Comparison of ENCODE assay signal across 8 cellular contexts in genomic region chr3:184568918-184569829, GRCh38. TPM values are rescaled to one million over a fixed set of nuclear protein-coding genes. Genes with fewer than 3 reads are reported as not detected.
DNase-seq lines count a peak whose midpoint lies in the region; ATAC-seq and TF ChIP-seq lines count a peak whose summit lies in the region.

No MANE protein-coding gene starts in this region.

- TF ChIP-seq CTCF in AG10803 (conservative IDR thresholded peaks at IDR 0.05; ENCODE audit: low read length) (no peak), HFFc6 (IDR thresholded peaks at IDR 0.05) (no peak), epithelial cell of esophagus (IDR thresholded peaks at IDR 0.05; ENCODE audit: insufficient read depth, low read depth, low read length, missing control alignments) (no peak)

- peaks cover 31% of the 10 kb centered on the region for H3K4me1 ChIP-seq in mesenchymal stem cell (ENCODE audit: control insufficient read depth, insufficient read depth, low read depth, low read length)

- DNase-seq in AG10803 (ENCODE audit: low read depth) = peak; percentile 99
- DNase-seq in HFFc6 = peak; percentile 97
- DNase-seq in UCSD-AML1 (lab: John Stamatoyannopoulos, UW; ENCODE audit: unreplicated experiment) = peak; percentile 40
- peak; percentile 72 for DNase-seq in epithelial cell of esophagus (ENCODE audit: low read depth)
- peak; percentile 87 for DNase-seq in mesenchymal stem cell
- DNase-seq in stromal cell of bone marrow (ENCODE audit: low read depth) = peak; percentile 98

- H3K9ac ChIP-seq in mesenchymal stem cell (ENCODE audit: low read length) = peak overlapping the region; percentile 82

- peak overlapping the region; percentile 95 for H4K8ac ChIP-seq in mesenchymal stem cell (ENCODE audit: low read length)

- peak overlapping the region; percentile 95 for H2BK15ac ChIP-seq in mesenchymal stem cell (ENCODE audit: low read depth, poor library complexity, severe bottlenecking)

- no peak overlapping the region for H2BK5ac ChIP-seq in mesenchymal stem cell (ENCODE audit: low read depth, low read length, poor library complexity, severe bottlenecking)

- peak overlapping the region; percentile 14 for H2AFZ ChIP-seq in mesenchymal stem cell (ENCODE audit: low read depth, low read length)

- H3K27me3 Mint-ChIP-seq in HFFc6 (ENCODE audit: insufficient read depth) = no peaks in the 10 kb centered on the region

- H3K36me3 Mint-ChIP-seq in HFFc6 (ENCODE audit: low read depth) = no peaks in the 10 kb centered on the region

- H3K4ac ChIP-seq in mesenchymal stem cell (ENCODE audit: low read depth in 1 of 2, low read length in 2 of 2) = peak overlapping the region; percentile 92

- H3K27ac ChIP-seq in mesenchymal stem cell (ENCODE audit: low read length, poor library complexity, severe bottlenecking) = no peak overlapping the region

- peak overlapping the region; percentile 76 for H3K27ac Mint-ChIP-seq in HFFc6

- 4% methylated on average over 43 of the region's 68 CpGs for WGBS in mesenchymal stem cell

- peaks cover 0 to 2% of the 10 kb centered on the region in 2 experiments for H3K36me3 ChIP-seq in mesenchymal stem cell (ENCODE audit: control insufficient read depth in 1 of 2, insufficient read depth in 2 of 2, low read depth in 1 of 2, low read length in 2 of 2)

- H3K23ac ChIP-seq in mesenchymal stem cell (ENCODE audit: low read length in 2 of 2) = peak overlapping the region; percentile 91 to 94

- H3K4me1 Mint-ChIP-seq in HFFc6 (ENCODE audit: low read depth) = peaks cover 51% of the 10 kb centered on the region

- peak overlapping the region; percentile 96 for H4K91ac ChIP-seq in mesenchymal stem cell (ENCODE audit: low read length)

- H3K9me3 ChIP-seq in mesenchymal stem cell (ENCODE audit: control insufficient read depth, low read length) = no peaks in the 10 kb centered on the region

- H3K4me3 Mint-ChIP-seq in HFFc6 = peak overlapping the region; percentile 75

- H3K4me2 ChIP-seq in mesenchymal stem cell (ENCODE audit: low read length, poor library complexity, severe bottlenecking) = peak overlapping the region; percentile 86

- H3K9me3 Mint-ChIP-seq in HFFc6 = no peaks in the 10 kb centered on the region

- peak overlapping the region; percentile 21 to 93 for H3K14ac ChIP-seq in mesenchymal stem cell (ENCODE audit: low read length in 2 of 2)

- peak overlapping the region; percentile 94 to 97 for H2BK12ac ChIP-seq in mesenchymal stem cell (ENCODE audit: low read length in 2 of 2)

- no peak overlapping the region for H2AK5ac ChIP-seq in mesenchymal stem cell (ENCODE audit: low read length, severe bottlenecking)

- H2BK120ac ChIP-seq in mesenchymal stem cell (ENCODE audit: low read depth, low read length) = peak overlapping the region; percentile 98

- peak overlapping the region; percentile 92 to 98 for H3K18ac ChIP-seq in mesenchymal stem cell (ENCODE audit: low read depth in 1 of 2, low read length in 2 of 2)

- H3K4me3 ChIP-seq in AG10803 (ENCODE audit: low read length) (peak overlapping the region; percentile 61), epithelial cell of esophagus (ENCODE audit: low read length) (peak overlapping the region; percentile 37), mesenchymal stem cell (ENCODE audit: insufficient read depth in 1 of 2, low read depth in 1 of 2, low read length in 2 of 2) (peak overlapping the region; percentile 54 to 79)

- no peaks in the 10 kb centered on the region for H3K79me1 ChIP-seq in mesenchymal stem cell (replicated peaks; ENCODE audit: low read length, poor library complexity, severe bottlenecking)

- H3K27me3 ChIP-seq in mesenchymal stem cell (ENCODE audit: control insufficient read depth in 1 of 2, insufficient read depth in 1 of 2, low read length in 2 of 2) = peaks cover 0 to 54% of the 10 kb centered on the region in 2 experiments

- no peak for ATAC-seq in GM21723 (IDR thresholded peaks at IDR 0.05; ENCODE audit: unreplicated experiment)
- no peak for ATAC-seq in GM18909 (IDR thresholded peaks at IDR 0.05; ENCODE audit: poor library complexity, unreplicated experiment)

RNA-seq across cellular contexts. Expression of gene EPHB3, which starts 7.6 kb away (rescaled TPM):
- total RNA-seq in HFFc6 (2021; fragmentation: NEBNext Ultra II Directional; extraction: Animal tissue kit (Norgen Biotek cat#: 25700)) = 1 to 10 TPM; 3.0 to 6.6 (median 3.6) TPM
- polyA plus RNA-seq in mesenchymal stem cell (2013, experiment 1 of 2) = 2.3 TPM
- 2.2 TPM for polyA plus RNA-seq in mesenchymal stem cell (2013, experiment 2 of 2)

Comparison
In these comparisons a context has a peak if more than half of its experiments do, and no peak if none do; other contexts are left out.
1. DNase-seq: peak in every context shown above with its lines; median percentile 99 in AG10803; 98 in stromal cell of bone marrow; 97 in HFFc6; 87 in mesenchymal stem cell; 72 in epithelial cell of esophagus; 40 in UCSD-AML1.